Comparison of ENCODE assay signal across 8 cellular contexts in the genomic region with DNA sequence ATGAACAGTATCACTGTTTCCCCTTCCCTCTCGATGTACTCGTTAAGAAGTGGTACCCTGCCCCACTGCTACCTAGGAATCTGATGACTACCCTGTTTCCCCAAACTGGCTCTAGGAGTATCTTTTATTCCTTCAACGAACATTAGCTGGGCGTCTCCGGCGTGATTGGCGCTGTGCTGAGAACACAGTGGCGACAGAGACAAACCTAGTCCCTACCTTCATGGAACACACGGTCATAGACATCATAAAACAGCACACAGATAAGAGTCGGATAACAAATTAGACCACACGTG.
DNase-seq lines count a peak whose midpoint lies in the region; ATAC-seq and TF ChIP-seq lines count a peak whose summit lies in the region.

No MANE protein-coding gene starts in this region.

- H3K27ac Mint-ChIP-seq in central memory CD8-positive, alpha-beta T cell (ENCODE audit: low read depth), result peak overlapping the region; percentile 88

- peak; percentile 12 for ATAC-seq in central memory CD8-positive, alpha-beta T cell (replicated peaks; ENCODE audit: extremely low read depth, poor library complexity, severe bottlenecking)
- ATAC-seq in GM19351 (IDR thresholded peaks at IDR 0.05; ENCODE audit: unreplicated experiment) (no peak), HG02840 (IDR thresholded peaks at IDR 0.05; ENCODE audit: low FRiP score, unreplicated experiment) (no peak)

- peaks cover 12% of the 10 kb centered on the region for H3K27me3 Mint-ChIP-seq in central memory CD8-positive, alpha-beta T cell

- peaks cover 42% of the 10 kb centered on the region for H3K4me1 Mint-ChIP-seq in central memory CD8-positive, alpha-beta T cell

- no peaks in the 10 kb centered on the region for H3K9me3 Mint-ChIP-seq in central memory CD8-positive, alpha-beta T cell

- in situ Hi-C loops in GM13976 (cut with MboI; ENCODE audit: low sequenced_read_pairs, unreplicated experiment), result no loop called here

- peaks cover 22% of the 10 kb centered on the region for H3K36me3 Mint-ChIP-seq in central memory CD8-positive, alpha-beta T cell (ENCODE audit: insufficient read depth)

- no peaks in the 10 kb centered on the region for H3K9me3 ChIP-seq in HUES48 (ENCODE audit: control insufficient read depth, insufficient read depth, low read length)

- TF ChIP-seq CTCF in 22Rv1 (IDR thresholded peaks at IDR 0.05) (no peak), GM13976 (IDR thresholded peaks at IDR 0.05; ENCODE audit: borderline replicate concordance, control extremely low read depth, extremely low read depth, insufficient read depth, missing control alignments) (no peak)

- peak overlapping the region; percentile 88 for H3K9ac ChIP-seq in HUES48 (ENCODE audit: low read depth, low read length)

- no peak for DNase-seq in central memory CD8-positive, alpha-beta T cell (ENCODE audit: low spot score in 2 of 2)
- DNase-seq in midbrain (lab: John Stamatoyannopoulos, UW), result peak; percentile 63
- no peak for DNase-seq in retina
- DNase-seq in GM13976 (ENCODE audit: low spot score), result no peak

- H3K4me1 ChIP-seq in HUES48 (ENCODE audit: control insufficient read depth, insufficient read depth, low read length), result peaks cover 12% of the 10 kb centered on the region; the same call in 1 of the 2 replicates

- peak overlapping the region; percentile 89 for H3K4me3 ChIP-seq in HUES48 (ENCODE audit: low read depth, low read length)

- H3K4me3 Mint-ChIP-seq in central memory CD8-positive, alpha-beta T cell, result peak overlapping the region; percentile 93

- peak overlapping the region; percentile 88 for H3K27ac ChIP-seq in 22Rv1
- peak overlapping the region; percentile 91 for H3K27ac ChIP-seq in HUES48 (ENCODE audit: low read depth, low read length)

- H3K36me3 ChIP-seq in HUES48 (ENCODE audit: control insufficient read depth, insufficient read depth, low read length), result peaks cover 26% of the 10 kb centered on the region

- no peaks in the 10 kb centered on the region for H3K27me3 ChIP-seq in HUES48 (ENCODE audit: control insufficient read depth, insufficient read depth, low read length)
